21 cellular contexts compared by ENCODE assay signal in genomic region chr7:24609570-24609969, GRCh38.
"Had no signal": no experiment of that assay in that cellular context is flagged by ENCODE, and none has a peak within 500 bp of the region (broad histone marks: within the 10 kb centered on the region; RNA-seq: fewer than 3 reads in every experiment).

No MANE protein-coding gene starts in this region.

- H3K9me3 ChIP-seq: ascending aorta, colonic mucosa, gastrocnemius medialis, neutrophil, pancreas, right lobe of liver, stomach, testis, upper lobe of left lung had no signal

- H3K27ac ChIP-seq: ascending aorta, colonic mucosa, neutrophil, pancreas, right lobe of liver, stomach, testis, upper lobe of left lung, WERI-Rb-1 had no signal

- FAIRE-seq: endometrium, pancreas, small intestine had no signal

- H3K4me3 ChIP-seq: ascending aorta, colonic mucosa, gastrocnemius medialis, pancreas, right lobe of liver, stomach, testis, upper lobe of left lung had no signal

- H3K4me1 ChIP-seq: ascending aorta, colonic mucosa, stomach, upper lobe of left lung had no signal

- H3K27me3 ChIP-seq: ascending aorta, colonic mucosa, gastrocnemius medialis, neutrophil, pancreas, right lobe of liver, stomach, testis, upper lobe of left lung had no signal

- ATAC-seq: activated CD8-positive, alpha-beta memory T cell treated with anti-CD3 and anti-CD28 coated beads, Interleukin-2, amount 10 ng/mL, durations not matched to agents 7 days and 5 days; activated T-cell treated with anti-CD3 and anti-CD28 coated beads, Interleukin-2, amount 50 U/mL, for 4 hours; gastrocnemius medialis; naive thymus-derived CD4-positive, alpha-beta T cell; right lobe of liver had no signal

- H3K36me3 ChIP-seq: ascending aorta, colonic mucosa, gastrocnemius medialis, neutrophil, pancreas, right lobe of liver, stomach, upper lobe of left lung, WERI-Rb-1 had no signal

- DNase-seq: activated CD4-positive, alpha-beta memory T cell treated with anti-CD3 and anti-CD28 coated beads, Interleukin-2, amount 10 ng/mL, durations not matched to agents 7 days and 5 days; activated CD8-positive, alpha-beta memory T cell treated with anti-CD3 and anti-CD28 coated beads, Interleukin-2, amount 10 ng/mL, durations not matched to agents 7 days and 5 days; activated gamma-delta T cell; activated T-cell treated with anti-CD3 and anti-CD28 coated beads, Interleukin-2, amount 50 U/mL, for 4 hours; colonic mucosa; erythroblast; gastrocnemius medialis; head of caudate nucleus; mesenchymal stem cell; naive thymus-derived CD4-positive, alpha-beta T cell; pancreas; right lobe of liver; small intestine; stimulated activated CD4-positive, alpha-beta T cell treated with anti-CD3 and anti-CD28 coated beads, Interleukin-4, amount 100 ng/mL, for 1 hour; stomach; testis; upper lobe of left lung; WERI-Rb-1 had no signal
